Comparison of ENCODE assay signal across 22 cellular contexts in genomic region chr21:46161800-46162592, GRCh38. TPM values are rescaled to one million over a fixed set of nuclear protein-coding genes. Genes with fewer than 3 reads are reported as not detected.
DNase-seq lines count a peak whose midpoint lies in the region; ATAC-seq, FAIRE-seq and TF ChIP-seq lines count a peak whose summit lies in the region.
"Had no signal": no experiment of that assay in that cellular context is flagged by ENCODE, and none has a peak within 500 bp of the region (broad histone marks: within the 10 kb centered on the region; RNA-seq: fewer than 3 reads in every experiment).

No MANE protein-coding gene starts in this region.

- H3K36me3 ChIP-seq in K562 (ENCODE audit: control insufficient read depth, insufficient read depth, low read length), result peaks cover 54% of the 10 kb centered on the region; the same call in 2 of the 3 replicates
- H3K36me3 ChIP-seq in ovary, result no peaks in the 10 kb centered on the region
- H3K36me3 ChIP-seq: breast epithelium had no signal

- peaks cover 11% of the 10 kb centered on the region; the same call in 1 of the 3 replicates for H3K79me2 ChIP-seq in K562 (ENCODE audit: control insufficient read depth, insufficient read depth, low read length)

- ATAC-seq in A549 (peak in 1 of 2 experiments; percentile 16; a peak in 3 of 6 replicates), K562 (no peak), GM18907 (IDR thresholded peaks at IDR 0.05; ENCODE audit: unreplicated experiment) (no peak)
- ATAC-seq: left lobe of liver, mucosa of descending colon, PC-3 had no signal

- TF ChIP-seq EP300 in A549 (IDR thresholded peaks at IDR 0.05) (no peak), K562 (IDR thresholded peaks at IDR 0.05; ENCODE audit: low read length) (no peak), ovary (IDR thresholded peaks at IDR 0.05) (no peak)

- CTCF ChIA-PET in A549 (lab: Yijun Ruan, JAX), result interaction anchor here (0.8 to 1.0 kb wide), 2 partner anchors 9 to 15 kb away, joined by 3 read pairs; no protein-coding TSS in a partner anchor
- CTCF ChIA-PET in K562 (lab: Yijun Ruan, JAX; ENCODE audit: low intra/inter-chr PET ratio), result no interaction called here

- TF ChIP-seq RAD21 in A549 (conservative IDR thresholded peaks at IDR 0.05 in 1 of 2, IDR thresholded peaks at IDR 0.05 in 1 of 2), result no peak
- no peak for TF ChIP-seq RAD21 in K562 (CRISPR knock-in tag; conservative IDR thresholded peaks at IDR 0.05 in 1 of 2, IDR thresholded peaks at IDR 0.05 in 1 of 2)

- no peaks in the 10 kb centered on the region for H3K9me1 ChIP-seq in K562 (ENCODE audit: control insufficient read depth, insufficient read depth, low read length)

- in situ Hi-C loops in K562 (cut with MboI), result no loop called here

- no peaks in the 10 kb centered on the region for H4K20me1 ChIP-seq in K562 (replicated peaks; ENCODE audit: control insufficient read depth, insufficient read depth, low read length)

- intact Hi-C loops in K562 (cut with micrococcal nuclease), result no loop called here
- intact Hi-C loops in ovary (cut with DNase I), result no loop called here

- H2AFZ ChIP-seq in K562 (ENCODE audit: low read depth, low read length), result no peak overlapping the region

- 65% methylated on average over 19 of the region's 56 CpGs for WGBS in A549 (ENCODE audit: missing lambda C conversion rate)
- WGBS in K562 (ENCODE audit: insufficient coverage, low coverage, missing lambda C conversion rate), result 95% methylated on average over 40 of the region's 56 CpGs
- WGBS in ovary, 3 donors, result 68 to 94% (median 92%) methylated on average over 56 of the region's 56 CpGs

- DNase-seq in A549 (ENCODE audit: low read depth in 1 of 2, low spot score in 1 of 2), result no peak
- DNase-seq in D341Med (ENCODE audit: low spot score), result peak; percentile 40
- no peak for DNase-seq in K562 (ENCODE audit: extremely low read depth in 1 of 4, low spot score in 3 of 4)
- DNase-seq in ovary, result peak in 3 of 5 donors; percentile 16 to 39 (median 19)
- no peak for DNase-seq in UCSD-AML1 (lab: John Stamatoyannopoulos, UW; ENCODE audit: unreplicated experiment)
- no peak for DNase-seq in HPDE6-E6E7 (ENCODE audit: extremely low spot score)
- no peak for DNase-seq in NCI-H2196 (lab: John Stamatoyannopoulos, UW; ENCODE audit: unreplicated experiment)
- DNase-seq: activated CD4-positive, alpha-beta T cell treated with anti-CD3 and anti-CD28 coated beads, Interleukin-2, amount 50 U/mL, for 1 hour; AML-193; COR-L47; HFFc6; NCI-H748 treated with DMSO at 0.1 percent for 48 hours; PC-3; stimulated activated CD4-positive, alpha-beta T cell treated with anti-CD3 and anti-CD28 coated beads, Interleukin-2, amount 100 ng/mL, for 48 hours; substantia nigra had no signal

- H3K9ac ChIP-seq in K562 (ENCODE audit: insufficient read depth in 1 of 2, low read depth in 2 of 2, low read length in 2 of 2), result no peak overlapping the region

- TF ChIP-seq POLR2A in A549 (IDR thresholded peaks at IDR 0.05; ENCODE audit: low read length) (no peak), K562 (conservative IDR thresholded peaks at IDR 0.05) (no peak), ovary (IDR thresholded peaks at IDR 0.05) (no peak)

- no peak overlapping the region; a peak in 1 of 6 replicates for H3K27ac ChIP-seq in A549
- H3K27ac ChIP-seq in K562 (ENCODE audit: extremely low read depth, low read depth, low read length), result no peak overlapping the region
- no peak overlapping the region for H3K27ac ChIP-seq in ovary
- H3K27ac ChIP-seq: breast epithelium had no signal

- FAIRE-seq in A549 (lab: Jason Lieb, UNC), result no peak
- FAIRE-seq in K562 (lab: Jason Lieb, UNC), result no peak
- FAIRE-seq: frontal cortex had no signal

- 0 out of 3 replicates have a peak overlapping the region, but pooled peaks have one; percentile 72 for H3K4me2 ChIP-seq in A549
- H3K4me2 ChIP-seq in K562 (ENCODE audit: insufficient read depth, low read length), result no peak overlapping the region

- H3K27me3 ChIP-seq in K562 (ENCODE audit: control insufficient read depth in 2 of 2, insufficient read depth in 2 of 2, low read length in 2 of 2) (no peaks in the 10 kb centered on the region), ovary (no peaks in the 10 kb centered on the region)
- H3K27me3 ChIP-seq: breast epithelium had no signal

- H3K4me3 ChIP-seq in A549 (no peak overlapping the region), K562 (no peak overlapping the region), ovary (no peak overlapping the region)
- H3K4me3 ChIP-seq: mucosa of descending colon had no signal

- no TSS peak for BruUV-seq in K562 (replicated peaks; lab: Mats Ljungman, UMichigan)

- POLR2A ChIA-PET in A549 (lab: Yijun Ruan, JAX) (no interaction called here), K562 (lab: Yijun Ruan, JAX) (interaction anchor here (0.6 kb wide), 1 partner anchor 11 kb away, joined by 3 read pairs; no protein-coding TSS in a partner anchor)

- H3K9me3 ChIP-seq in A549 (no peaks in the 10 kb centered on the region), K562 (replicated peaks; ENCODE audit: control insufficient read depth, insufficient read depth, low read depth, low read length) (peaks cover 15% of the 10 kb centered on the region), ovary (no peaks in the 10 kb centered on the region)
- H3K9me3 ChIP-seq: breast epithelium, mucosa of descending colon had no signal

- TF ChIP-seq CTCF in A549 (IDR thresholded peaks at IDR 0.05) (no peak), K562 (IDR thresholded peaks at IDR 0.05 in 2 of 3, conservative IDR thresholded peaks at IDR 0.05 in 1 of 3; ENCODE audit: insufficient read depth in 2 of 3, low read depth in 1 of 3, low read length in 3 of 3) (no peak), ovary (IDR thresholded peaks at IDR 0.05) (no peak)

- H3K4me1 ChIP-seq in A549, result 0 out of 3 replicates have a peak, but pooled peaks cover 4% of the 10 kb centered on the region
- peaks cover 0 to 22% of the 10 kb centered on the region in 2 experiments; a peak in 2 of 5 replicates for H3K4me1 ChIP-seq in K562 (replicated peaks in 1 of 2; ENCODE audit: control insufficient read depth in 2 of 2, insufficient read depth in 2 of 2, low read length in 2 of 2)
- no peaks in the 10 kb centered on the region for H3K4me1 ChIP-seq in ovary (ENCODE audit: insufficient read depth)
- H3K4me1 ChIP-seq: breast epithelium had no signal

TF ChIP-seq in A549, 52 proteins besides CTCF, POLR2A, EP300 and RAD21 (continues in another document):
- no peak for TF ChIP-seq CEBPB (IDR thresholded peaks at IDR 0.05)

RNA-seq across cellular contexts. Expression of gene FTCD, which starts 6.6 kb away (rescaled TPM):
- polyA plus RNA-seq in A549 (2011; rRNA removed) (not detected in 2 replicates), A549 (2017; fragmentation: RNase III; extraction: RNeasy Plus Mini Kit Qiagen cat#74134 plus additional on column Dnase treatment) (not detected in 3 replicates), K562 (2011; rRNA removed) (0.11 and 0.41 TPM in 2 replicates), K562 (2014; fragmentation: Illumina TruSeq; extraction: Trizol) (not detected in 2 replicates), K562 (2014; fragmentation: Nextera tagmentation; extraction: Ambion mirVana) (not detected), K562 (2014; rRNA removed) (0.50 and 1.6 TPM in 2 replicates), ovary (1 to 10 TPM in 1 of 2 donors, not detected in 1; 3.5 TPM)
- polyA plus RNA-seq in A549 (2012; cell fraction: cytosol; rRNA removed), result 0.04 and 0.06 TPM in 2 replicates
- 0.04 and 0.32 TPM in 2 replicates for polyA plus RNA-seq in A549 (2012; cell fraction: nucleus; rRNA removed)
- not detected in 2 replicates for polyA minus RNA-seq in A549 (2011; rRNA and poly(A)+ RNA removed)
- 5.4 and 12.8 TPM in 2 replicates for total RNA-seq in K562 (2011; cell fraction: chromatin; rRNA removed; ENCODE audit: low replicate concordance)
- 7.2 and 7.5 TPM in 2 replicates for total RNA-seq in K562 (2011; cell fraction: nucleolus; rRNA removed)
- 3.4 and 5.4 TPM in 2 replicates for total RNA-seq in K562 (2011; cell fraction: nucleoplasm; rRNA removed)
- total RNA-seq in K562 (2014; rRNA removed) (not detected in 2 replicates), K562 (2014; rRNA removed; fragmentation: Illumina TruSeq; extraction: Trizol) (not detected in 2 replicates), K562 (2015; rRNA removed; fragmentation: Illumina TruSeq; extraction: Trizol) (0.08 and 0.25 TPM in 2 replicates), K562 (2021) (0.74 and 1.1 TPM in 2 replicates), ovary (1 to 10 TPM in 5 of 7 donors, under 1 TPM in 2; 0.83 to 7.5 (median 3.8) TPM)
- 0.19 and 0.69 TPM in 2 replicates for polyA plus RNA-seq in K562 (2011; cell fraction: cytosol; rRNA removed)
- polyA plus RNA-seq in K562 (2011; cell fraction: nucleus; rRNA removed), result 2.6 and 3.7 TPM in 2 replicates
- 1.5 and 3.0 TPM in 2 replicates for polyA plus RNA-seq in K562 (2012)
- polyA minus RNA-seq in K562 (2011; rRNA and poly(A)+ RNA removed), result 0.49 TPM in 1 of 2 replicates, not detected in the other
- not detected in 2 replicates for polyA minus RNA-seq in K562 (2011; cell fraction: cytosol; rRNA and poly(A)+ RNA removed)
- 0.54 and 0.56 TPM in 2 replicates for polyA minus RNA-seq in K562 (2011; cell fraction: nucleus; rRNA and poly(A)+ RNA removed)
- total RNA-seq: dermis microvascular lymphatic vessel endothelial cell, epithelial cell of proximal tubule had no signal

RNA-seq across cellular contexts. Expression of gene SPATC1L, which starts 22.3 kb away (rescaled TPM):
- polyA plus RNA-seq in A549 (2011; rRNA removed) (not detected in 2 replicates), A549 (2017; fragmentation: RNase III; extraction: RNeasy Plus Mini Kit Qiagen cat#74134 plus additional on column Dnase treatment) (0.08 to 0.14 TPM in 2 of 3 replicates, not detected in the other), K562 (2011; rRNA removed) (6.7 and 23.0 TPM in 2 replicates), K562 (2014; fragmentation: Illumina TruSeq; extraction: Trizol) (38.3 and 84.8 TPM in 2 replicates), K562 (2014; fragmentation: Nextera tagmentation; extraction: Ambion mirVana) (under 1 TPM in 1 of 2 experiments, not detected in 1; 0.14 TPM), K562 (2014; rRNA removed) (40.6 and 50.4 TPM in 2 replicates), ovary (10 to 100 TPM in 1 of 2 donors, 1 to 10 TPM in 1; 2.8 to 21.3 TPM)
- 0.08 and 0.10 TPM in 2 replicates for polyA plus RNA-seq in A549 (2012; cell fraction: cytosol; rRNA removed)
- 0.07 TPM in 1 of 2 replicates, not detected in the other for polyA plus RNA-seq in A549 (2012; cell fraction: nucleus; rRNA removed)
- not detected in 2 replicates for polyA minus RNA-seq in A549 (2011; rRNA and poly(A)+ RNA removed)
- total RNA-seq in K562 (2011; cell fraction: chromatin; rRNA removed; ENCODE audit: low replicate concordance), result 20.1 and 44.2 TPM in 2 replicates
- total RNA-seq in K562 (2011; cell fraction: nucleolus; rRNA removed), result 39.1 and 40.0 TPM in 2 replicates
- total RNA-seq in K562 (2011; cell fraction: nucleoplasm; rRNA removed), result 28.1 and 28.7 TPM in 2 replicates
- total RNA-seq in K562 (2014; rRNA removed) (63.7 and 104 TPM in 2 replicates), K562 (2014; rRNA removed; fragmentation: Illumina TruSeq; extraction: Trizol) (10.4 and 12.6 TPM in 2 replicates), K562 (2015; rRNA removed; fragmentation: Illumina TruSeq; extraction: Trizol) (29.7 and 31.9 TPM in 2 replicates), K562 (2021) (118 and 121 TPM in 2 replicates), ovary (10 to 100 TPM in 5 of 7 donors, 1 to 10 TPM in 2; 7.2 to 21.1 (median 14.9) TPM)
- polyA plus RNA-seq in K562 (2011; cell fraction: cytosol; rRNA removed), result 22.2 and 53.4 TPM in 2 replicates
- polyA plus RNA-seq in K562 (2011; cell fraction: nucleus; rRNA removed), result 41.7 and 48.0 TPM in 2 replicates
- polyA plus RNA-seq in K562 (2012), result 94.4 and 104 TPM in 2 replicates
- 4.8 and 6.1 TPM in 2 replicates for polyA minus RNA-seq in K562 (2011; rRNA and poly(A)+ RNA removed)
- 45.0 and 94.2 TPM in 2 replicates for polyA minus RNA-seq in K562 (2011; cell fraction: cytosol; rRNA and poly(A)+ RNA removed)
- polyA minus RNA-seq in K562 (2011; cell fraction: nucleus; rRNA and poly(A)+ RNA removed), result 10.6 and 16.9 TPM in 2 replicates

Comparison
In these comparisons a context has a peak if more than half of its experiments do, and no peak if none do; other contexts are left out.
1. DNase-seq: peak in D341Med (single experiment) and ovary (3 of 5); none in A549 (0 of 2), K562 (0 of 4), UCSD-AML1 (single experiment), HPDE6-E6E7 (single experiment) and NCI-H2196 (single experiment).